In the genomic region with DNA sequence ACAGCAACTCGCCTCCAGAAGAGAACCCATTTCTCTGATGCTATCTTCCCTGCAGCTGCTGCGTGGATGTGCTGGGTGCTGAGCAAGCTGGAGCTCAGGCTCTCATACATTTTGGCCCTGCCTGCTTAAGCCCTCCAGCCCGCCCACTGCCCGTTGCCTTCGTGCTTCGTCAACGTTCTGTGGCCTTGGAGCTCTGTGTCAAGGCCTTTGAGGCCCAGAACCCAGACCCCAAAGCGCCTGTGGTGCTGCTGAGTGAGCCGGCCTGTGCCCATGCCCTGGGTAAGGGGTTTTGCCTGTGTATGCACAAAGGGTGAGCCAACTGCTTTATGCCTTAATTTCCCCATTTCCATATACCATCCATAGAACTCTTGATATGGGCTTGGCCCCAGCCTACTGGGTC, we compare ENCODE assay signal across 12 cellular contexts. TPM values are rescaled to one million over a fixed set of nuclear protein-coding genes. Genes with fewer than 3 reads are reported as not detected.
DNase-seq lines count a peak whose midpoint lies in the region; ATAC-seq and TF ChIP-seq lines count a peak whose summit lies in the region.
"Had no signal": no experiment of that assay in that cellular context is flagged by ENCODE, and none has a peak within 500 bp of the region (broad histone marks: within the 10 kb centered on the region; RNA-seq: fewer than 3 reads in every experiment).

No MANE protein-coding gene starts in this region.

- no peak for TF ChIP-seq RAD21 in IMR-90 (IDR thresholded peaks at IDR 0.05; ENCODE audit: low read length)

- CTCF ChIA-PET in IMR-90 (lab: Yijun Ruan, JAX) = no interaction called here

- no peaks in the 10 kb centered on the region for H3K9me3 Mint-ChIP-seq in brain

- H4K20me1 ChIP-seq in BLaER1 (peaks cover 23% of the 10 kb centered on the region), IMR-90 (ENCODE audit: insufficient read depth, low read length) (peaks cover 6% of the 10 kb centered on the region)

- peaks cover 15 to 28% of the 10 kb centered on the region in 2 experiments; a peak in 3 of 4 replicates for H3K79me1 ChIP-seq in IMR-90 (ENCODE audit: low read depth in 1 of 2, low read length in 2 of 2)

- peaks cover 13% of the 10 kb centered on the region for H3K27me3 Mint-ChIP-seq in brain

- no peak overlapping the region for H3K4ac ChIP-seq in IMR-90 (ENCODE audit: low read depth, low read length)

- H3K4me3 ChIP-seq in BLaER1 (peak overlapping the region; percentile 94), IMR-90 (ENCODE audit: insufficient read depth, low read depth, low read length) (no peak overlapping the region), muscle layer of duodenum (ENCODE audit: low read depth in 1 of 2, low read length in 2 of 2) (peak overlapping the region; percentile 97 to 99)

- no peak for ATAC-seq in IMR-90 (ENCODE audit: low read depth)
- no peak for ATAC-seq in GM18907 (IDR thresholded peaks at IDR 0.05; ENCODE audit: unreplicated experiment)
- ATAC-seq: sciatic nerve had no signal

- no peak for TF ChIP-seq POLR2A in IMR-90 (IDR thresholded peaks at IDR 0.05; ENCODE audit: low read depth, low read length)

- no peak overlapping the region for H3K56ac ChIP-seq in IMR-90 (ENCODE audit: extremely low read depth, insufficient read depth, low read length)

- no peak overlapping the region for H2BK5ac ChIP-seq in IMR-90 (ENCODE audit: low read depth, low read length, poor library complexity, severe bottlenecking)

- intact Hi-C loops in IMR-90 (cut with micrococcal nuclease) = loop anchor here (1.0 kb wide), 1 partner anchor 260 kb away; no protein-coding TSS in a partner anchor

- peaks cover 14% of the 10 kb centered on the region for H3K9me1 ChIP-seq in IMR-90 (ENCODE audit: insufficient read depth, low read length)

- no peak overlapping the region for H2BK120ac ChIP-seq in IMR-90 (ENCODE audit: low read depth, low read length)

- H3K9me3 ChIP-seq in BLaER1 (no peaks in the 10 kb centered on the region), IMR-90 (ENCODE audit: control insufficient read depth, insufficient read depth, low read length) (no peaks in the 10 kb centered on the region), muscle layer of duodenum (ENCODE audit: control insufficient read depth in 1 of 2, low read length in 2 of 2) (no peaks in the 10 kb centered on the region)
- H3K9me3 ChIP-seq: thoracic aorta had no signal

- H3K27me3 ChIP-seq in BLaER1 (no peaks in the 10 kb centered on the region), IMR-90 (ENCODE audit: control insufficient read depth, insufficient read depth, low read length) (no peaks in the 10 kb centered on the region), muscle layer of duodenum (ENCODE audit: low read depth, low read length) (no peaks in the 10 kb centered on the region)

- H4K5ac ChIP-seq in IMR-90 (ENCODE audit: low read depth, low read length) = no peak overlapping the region

- H2AFZ ChIP-seq in IMR-90 (replicated peaks; ENCODE audit: low read length, poor library complexity) = no peak overlapping the region

- H3K36me3 Mint-ChIP-seq in brain = peaks cover 22% of the 10 kb centered on the region

- H3K4me3 Mint-ChIP-seq in brain = peak overlapping the region; percentile 94 to 98 (median 97)

- no peak overlapping the region for H3K23ac ChIP-seq in IMR-90 (ENCODE audit: low read depth, low read length)

- H2AK9ac ChIP-seq in IMR-90 (replicated peaks; ENCODE audit: low read depth, low read length, poor library complexity) = no peak overlapping the region

- H3K14ac ChIP-seq in IMR-90 (replicated peaks; ENCODE audit: low read depth, low read length) = no peak overlapping the region

- H3K27ac Mint-ChIP-seq in brain = peak overlapping the region in 2 of 5 experiments; percentile 43 to 90

- POLR2A ChIA-PET in IMR-90 (lab: Charles Lee; ENCODE audit: unreplicated experiment) = no interaction called here

- H2AK5ac ChIP-seq in IMR-90 (ENCODE audit: low read depth, low read length) = no peak overlapping the region; the same call in 1 of the 2 replicates

- no peak overlapping the region for H4K91ac ChIP-seq in IMR-90 (ENCODE audit: insufficient read depth, low read depth, low read length)

- H3K4me1 Mint-ChIP-seq in brain = peaks cover 38% of the 10 kb centered on the region

- H3K4me1 ChIP-seq in BLaER1 (peaks cover 24% of the 10 kb centered on the region), IMR-90 (ENCODE audit: control insufficient read depth, insufficient read depth, low read length) (peaks cover 4% of the 10 kb centered on the region), muscle layer of duodenum (ENCODE audit: control insufficient read depth in 1 of 2, insufficient read depth in 2 of 2, low read length in 2 of 2) (peaks cover 6 to 26% of the 10 kb centered on the region in 2 donors)

- no peak overlapping the region for H2BK15ac ChIP-seq in IMR-90 (ENCODE audit: low read depth, low read length)

- H3K4me2 ChIP-seq in BLaER1 (peak overlapping the region; percentile 100), IMR-90 (ENCODE audit: low read depth, low read length) (peak overlapping the region; percentile 81)

- H3K9ac ChIP-seq in BLaER1 = peak overlapping the region; percentile 87
- no peak overlapping the region for H3K9ac ChIP-seq in IMR-90 (ENCODE audit: low read depth, low read length)

- H3K18ac ChIP-seq in IMR-90 (ENCODE audit: low read depth, low read length) = no peak overlapping the region

- TF ChIP-seq CTCF in IMR-90 (conservative IDR thresholded peaks at IDR 0.05; ENCODE audit: low read depth, low read length) (no peak), brain (conservative IDR thresholded peaks at IDR 0.05) (no peak)

- H3K36me3 ChIP-seq in BLaER1 = peaks cover 50% of the 10 kb centered on the region
- H3K36me3 ChIP-seq in IMR-90 (ENCODE audit: control insufficient read depth, insufficient read depth, low read length) = peaks cover 11% of the 10 kb centered on the region
- H3K36me3 ChIP-seq in muscle layer of duodenum (ENCODE audit: control insufficient read depth in 1 of 2, insufficient read depth in 2 of 2, low read length in 2 of 2) = peaks cover 0 to 34% of the 10 kb centered on the region in 2 donors

- no peak overlapping the region for H2BK20ac ChIP-seq in IMR-90 (ENCODE audit: low read depth, low read length)

- in situ Hi-C loops in IMR-90 (cut with MboI; ENCODE audit: low sequenced_read_pairs) = loop anchor here (25.0 kb wide), 1 partner anchor 434 kb away; a partner anchor contains a TSS

- H3K27ac ChIP-seq in BLaER1 = no peak overlapping the region
- no peak overlapping the region for H3K27ac ChIP-seq in IMR-90 (ENCODE audit: insufficient read depth, low read length)
- H3K27ac ChIP-seq in muscle layer of duodenum (ENCODE audit: low read length) = no peak overlapping the region
- H3K27ac ChIP-seq: thoracic aorta had no signal

- dilution Hi-C loops in IMR-90 (cut with HindIII; ENCODE audit: low sequenced_read_pairs, unreplicated experiment) = no loop called here

- DNase-seq in IMR-90 (no peak), SW 1271 (lab: John Stamatoyannopoulos, UW) (no peak), ureter (ENCODE audit: low spot score) (no peak), hepatic stellate cell (ENCODE audit: low spot score) (no peak)
- DNase-seq: EL, RPMI8226 had no signal

- H4K8ac ChIP-seq in IMR-90 (ENCODE audit: low read depth in 2 of 2, low read length in 2 of 2) = no peak overlapping the region

- no TSS peak for BruUV-seq in IMR-90 (replicated peaks; lab: Mats Ljungman, UMichigan)

- WGBS in IMR-90 (ENCODE audit: extremely low coverage in 2 of 2, insufficient read length in 1 of 2), 2 experiments = 79% methylated on average over 7 of the region's 9 CpGs; no CpG with 5 or more reads in 1 of the 2 experiments

TF ChIP-seq in IMR-90, 13 proteins besides CTCF, POLR2A, EP300 and RAD21 (continues in another document):
- TF ChIP-seq MAZ (IDR thresholded peaks at IDR 0.05; ENCODE audit: borderline replicate concordance, low read depth, low read length) (no peak), RCOR1 (IDR thresholded peaks at IDR 0.05; ENCODE audit: insufficient replicate concordance, low read length) (no peak), FOS (IDR thresholded peaks at IDR 0.05; ENCODE audit: low read depth, low read length) (no peak)
- TF ChIP-seq, protein P1, sequence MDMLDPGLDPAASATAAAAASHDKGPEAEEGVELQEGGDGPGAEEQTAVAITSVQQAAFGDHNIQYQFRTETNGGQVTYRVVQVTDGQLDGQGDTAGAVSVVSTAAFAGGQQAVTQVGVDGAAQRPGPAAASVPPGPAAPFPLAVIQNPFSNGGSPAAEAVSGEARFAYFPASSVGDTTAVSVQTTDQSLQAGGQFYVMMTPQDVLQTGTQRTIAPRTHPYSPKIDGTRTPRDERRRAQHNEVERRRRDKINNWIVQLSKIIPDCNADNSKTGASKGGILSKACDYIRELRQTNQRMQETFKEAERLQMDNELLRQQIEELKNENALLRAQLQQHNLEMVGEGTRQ (IDR thresholded peaks at IDR 0.05; ENCODE audit: low read depth, low read length) = no peak

RNA-seq across cellular contexts. Expression of a gene that starts 1.1 kb away (rescaled TPM):
- 18.9 and 21.0 TPM in 2 replicates for total RNA-seq in IMR-90 (2012; rRNA removed)
- polyA plus RNA-seq in IMR-90 (2012; rRNA removed) = 32.2 and 38.0 TPM in 2 replicates
- 23.4 and 39.1 TPM in 2 replicates for polyA plus RNA-seq in IMR-90 (2012; cell fraction: cytosol; rRNA removed)
- polyA plus RNA-seq in IMR-90 (2012; cell fraction: nucleus; rRNA removed; ENCODE audit: low replicate concordance) = 133 and 182 TPM in 2 replicates
- polyA plus RNA-seq in brain (ENCODE audit: insufficient read depth, low read depth, low replicate concordance) = 27.6 TPM
- 32.2 TPM for total RNA-seq in ureter

RNA-seq across cellular contexts. Expression of a gene that starts 3.8 kb away (rescaled TPM):
- total RNA-seq in IMR-90 (2012; rRNA removed) = 72.1 and 80.3 TPM in 2 replicates
- polyA plus RNA-seq in IMR-90 (2012; rRNA removed) = 169 and 209 TPM in 2 replicates
- 211 and 228 TPM in 2 replicates for polyA plus RNA-seq in IMR-90 (2012; cell fraction: cytosol; rRNA removed)
- 173 and 195 TPM in 2 replicates for polyA plus RNA-seq in IMR-90 (2012; cell fraction: nucleus; rRNA removed; ENCODE audit: low replicate concordance)
- polyA plus RNA-seq in brain (ENCODE audit: insufficient read depth, low read depth, low replicate concordance) = 273 TPM
- 98.3 TPM for total RNA-seq in ureter

RNA-seq across cellular contexts. Expression of a gene that starts 8.1 kb away (rescaled TPM):
- total RNA-seq in IMR-90 (2012; rRNA removed) (57.2 and 60.8 TPM in 2 replicates), ureter (39.7 TPM)
- polyA plus RNA-seq in IMR-90 (2012; rRNA removed) (52.3 and 74.7 TPM in 2 replicates), brain (ENCODE audit: insufficient read depth, low read depth, low replicate concordance) (91.9 TPM)
- 67.7 and 79.7 TPM in 2 replicates for polyA plus RNA-seq in IMR-90 (2012; cell fraction: cytosol; rRNA removed)
- 31.2 and 77.9 TPM in 2 replicates for polyA plus RNA-seq in IMR-90 (2012; cell fraction: nucleus; rRNA removed; ENCODE audit: low replicate concordance)

RNA-seq across cellular contexts. Expression of a gene that starts 20.5 kb away (rescaled TPM):
- total RNA-seq in IMR-90 (2012; rRNA removed) (1.4 and 1.7 TPM in 2 replicates), ureter (22.6 TPM)
- polyA plus RNA-seq in IMR-90 (2012; rRNA removed) (4.3 and 4.6 TPM in 2 replicates), brain (ENCODE audit: insufficient read depth, low read depth, low replicate concordance) (18.4 TPM)
- polyA plus RNA-seq in IMR-90 (2012; cell fraction: cytosol; rRNA removed) = 4.3 and 4.7 TPM in 2 replicates
- 11.7 and 31.3 TPM in 2 replicates for polyA plus RNA-seq in IMR-90 (2012; cell fraction: nucleus; rRNA removed; ENCODE audit: low replicate concordance)

RNA-seq across cellular contexts. Expression of a gene that starts 24.2 kb away (rescaled TPM):
- total RNA-seq in IMR-90 (2012; rRNA removed) (14.2 and 15.2 TPM in 2 replicates), ureter (22.1 TPM)
- polyA plus RNA-seq in IMR-90 (2012; rRNA removed) (18.7 and 19.0 TPM in 2 replicates), brain (ENCODE audit: insufficient read depth, low read depth, low replicate concordance) (99.2 TPM)
- 17.0 and 20.8 TPM in 2 replicates for polyA plus RNA-seq in IMR-90 (2012; cell fraction: cytosol; rRNA removed)
- 38.2 and 128 TPM in 2 replicates for polyA plus RNA-seq in IMR-90 (2012; cell fraction: nucleus; rRNA removed; ENCODE audit: low replicate concordance)
